In genomic region chr16:25135239-25135878, GRCh38 we compare ENCODE assay signal across 11 cellular contexts. TPM values are rescaled to one million over a fixed set of nuclear protein-coding genes. Genes with fewer than 3 reads are reported as not detected.
DNase-seq lines count a peak whose midpoint lies in the region; ATAC-seq and TF ChIP-seq lines count a peak whose summit lies in the region.
"Had no signal": no experiment of that assay in that cellular context is flagged by ENCODE, and none has a peak within 500 bp of the region (broad histone marks: within the 10 kb centered on the region; RNA-seq: fewer than 3 reads in every experiment).

No MANE protein-coding gene starts in this region.

- H3K4me2 ChIP-seq in GM23338, result no peak overlapping the region

- H4K20me1 ChIP-seq in GM23338 (replicated peaks; ENCODE audit: insufficient read depth), result peaks cover 8% of the 10 kb centered on the region; the same call in 1 of the 2 replicates

- H3K27me3 Mint-ChIP-seq in GM23338 (ENCODE audit: insufficient read depth, low read depth, poor library complexity), result peaks cover 8% of the 10 kb centered on the region
- H3K27me3 Mint-ChIP-seq: activated naive CD8-positive, alpha-beta T cell treated with anti-CD3 and anti-CD28 coated beads, Interleukin-2, amount 50 U/mL, for 24 hours had no signal

- H3K36me3 Mint-ChIP-seq in GM23338 (ENCODE audit: low read depth), result peaks cover 39% of the 10 kb centered on the region

- H3K4me1 Mint-ChIP-seq in GM23338, result no peaks in the 10 kb centered on the region
- H3K4me1 Mint-ChIP-seq: activated naive CD8-positive, alpha-beta T cell treated with anti-CD3 and anti-CD28 coated beads, Interleukin-2, amount 50 U/mL, for 24 hours had no signal

- H3K27ac ChIP-seq in RWPE1 (no peak overlapping the region), foreskin keratinocyte (no peak overlapping the region), GM23338 (ENCODE audit: low read depth) (no peak overlapping the region)
- H3K27ac ChIP-seq: upper lobe of left lung had no signal

- H3F3A ChIP-seq in GM23338 (replicated peaks; ENCODE audit: low read depth), result no peaks in the 10 kb centered on the region

- H3K9me2 ChIP-seq in GM23338 (ENCODE audit: insufficient read depth), result no peaks in the 10 kb centered on the region

- 0 out of 2 replicates have a peak, but pooled peaks have one; percentile 8 for TF ChIP-seq CTCF in BE2C (IDR thresholded peaks at IDR 0.05; ENCODE audit: low read depth, low read length)
- TF ChIP-seq CTCF in RWPE1 (conservative IDR thresholded peaks at IDR 0.05; ENCODE audit: low read depth), result no peak
- TF ChIP-seq CTCF in foreskin keratinocyte (conservative IDR thresholded peaks at IDR 0.05), result peak; percentile 63
- TF ChIP-seq CTCF in GM23338 (conservative IDR thresholded peaks at IDR 0.05; ENCODE audit: low read depth in 2 of 2), result no peak

- no peaks in the 10 kb centered on the region for H3K9me3 Mint-ChIP-seq in GM23338
- H3K9me3 Mint-ChIP-seq: activated naive CD8-positive, alpha-beta T cell treated with anti-CD3 and anti-CD28 coated beads, Interleukin-2, amount 50 U/mL, for 24 hours had no signal

- H3K27me3 ChIP-seq in BE2C, result no peaks in the 10 kb centered on the region
- no peaks in the 10 kb centered on the region for H3K27me3 ChIP-seq in foreskin keratinocyte
- no peaks in the 10 kb centered on the region for H3K27me3 ChIP-seq in GM23338 (ENCODE audit: insufficient read depth)
- H3K27me3 ChIP-seq: upper lobe of left lung had no signal

- H3K4me3 Mint-ChIP-seq in GM23338, result no peak overlapping the region
- H3K4me3 Mint-ChIP-seq: activated naive CD8-positive, alpha-beta T cell treated with anti-CD3 and anti-CD28 coated beads, Interleukin-2, amount 50 U/mL, for 24 hours had no signal

- no peaks in the 10 kb centered on the region for H3K4me1 ChIP-seq in BE2C
- no peaks in the 10 kb centered on the region for H3K4me1 ChIP-seq in foreskin keratinocyte
- no peaks in the 10 kb centered on the region for H3K4me1 ChIP-seq in GM23338 (ENCODE audit: insufficient read depth)
- H3K4me1 ChIP-seq: upper lobe of left lung had no signal

- CTCF ChIA-PET in RWPE1 (lab: Yijun Ruan, JAX), result interaction anchor here (0.5 to 0.6 kb wide), 4 partner anchors 22 to 405 kb away, joined by 3 read pairs; no protein-coding TSS in a partner anchor

- ATAC-seq in foreskin keratinocyte (peak; percentile 77), left lobe of liver (no peak), GM23338 (no peak), GM18511 (IDR thresholded peaks at IDR 0.05; ENCODE audit: unreplicated experiment) (no peak), GM18873 (IDR thresholded peaks at IDR 0.05; ENCODE audit: low FRiP score, unreplicated experiment) (no peak)
- ATAC-seq: activated naive CD8-positive, alpha-beta T cell treated with anti-CD3 and anti-CD28 coated beads, Interleukin-2, amount 50 U/mL, for 24 hours had no signal

- no peaks in the 10 kb centered on the region for H3K9me3 ChIP-seq in BE2C
- H3K9me3 ChIP-seq: upper lobe of left lung had no signal

- no peak overlapping the region for H2AFZ ChIP-seq in GM23338

- no peak overlapping the region for H3K27ac Mint-ChIP-seq in GM23338
- H3K27ac Mint-ChIP-seq: activated naive CD8-positive, alpha-beta T cell treated with anti-CD3 and anti-CD28 coated beads, Interleukin-2, amount 50 U/mL, for 24 hours had no signal

- H3K4me3 ChIP-seq in BE2C (ENCODE audit: low read depth, low read length) (no peak overlapping the region), GM23338 (no peak overlapping the region)
- H3K4me3 ChIP-seq: upper lobe of left lung had no signal

- peaks cover 6% of the 10 kb centered on the region; the same call in 1 of the 2 replicates for H3K36me3 ChIP-seq in BE2C
- H3K36me3 ChIP-seq in GM23338 (ENCODE audit: insufficient read depth), result peaks cover 15% of the 10 kb centered on the region; the same call in 1 of the 2 replicates

- DNase-seq in BE2C, result no peak
- peak; percentile 22 for DNase-seq in HT-29 (ENCODE audit: low spot score)
- peak; percentile 26 for DNase-seq in RWPE1 (ENCODE audit: low spot score)
- DNase-seq in foreskin keratinocyte, result peak; percentile 24 to 64
- no peak for DNase-seq in left lobe of liver (ENCODE audit: low spot score)
- no peak for DNase-seq in GM23338 (ENCODE audit: low spot score)
- DNase-seq: activated CD4-positive, alpha-beta T cell treated with anti-CD3 and anti-CD28 coated beads for 4 hours; activated naive CD8-positive, alpha-beta T cell treated with anti-CD3 and anti-CD28 coated beads, Interleukin-2, amount 50 U/mL, for 24 hours; upper lobe of left lung had no signal

- POLR2A ChIA-PET in RWPE1 (lab: Yijun Ruan, JAX; ENCODE audit: low non-redundant PET), result no interaction called here

- H3K79me2 ChIP-seq in GM23338 (replicated peaks; ENCODE audit: insufficient read depth), result no peaks in the 10 kb centered on the region

TF ChIP-seq in GM23338, 12 proteins besides CTCF, POLR2A, EP300 and RAD21 (continues in another document):
- TF ChIP-seq STAT1 (IDR thresholded peaks at IDR 0.05; ENCODE audit: unreplicated experiment), result no peak
- TF ChIP-seq ZNF462 (CRISPR knock-in tag; IDR thresholded peaks at IDR 0.05), result no peak

RNA-seq across cellular contexts. Expression of gene LCMT1, which starts 23.8 kb away (rescaled TPM):
- 73.7 TPM for polyA plus RNA-seq in BE2C (2012; ENCODE audit: insufficient read depth, insufficient read length, low read depth)
- total RNA-seq in HT-29 (2014; rRNA removed; shearing (Covaris generic)), result 24.1 and 26.0 TPM in 2 replicates
- 28.9 and 29.6 TPM in 2 replicates for total RNA-seq in foreskin keratinocyte
- 37.7 and 38.3 TPM in 2 replicates for polyA plus RNA-seq in foreskin keratinocyte
- 7.0 TPM for total RNA-seq in left lobe of liver
- 43.2 and 56.2 TPM in 2 replicates for total RNA-seq in GM23338 (2014; rRNA removed; shearing (Covaris generic))
- polyA plus RNA-seq in GM23338 (2016; fragmentation: Nextera tagmentation; extraction: Ambion mirVana), result 79.7 and 84.6 TPM in 2 replicates

Comparison
In these comparisons a context has a peak if more than half of its experiments do, and no peak if none do; other contexts are left out.
1. DNase-seq: peak in HT-29 (single experiment), RWPE1 (single experiment) and foreskin keratinocyte (2 of 2); none in BE2C (single experiment), left lobe of liver (single experiment) and GM23338 (single experiment).
2. CTCF ChIP-seq: peak in BE2C (single experiment) and foreskin keratinocyte (single experiment); none in RWPE1 (single experiment) and GM23338 (0 of 2).